In genomic region chr13:108508263-108508662, GRCh38 we compare ENCODE assay signal across 11 cellular contexts.
DNase-seq lines count a peak whose midpoint lies in the region; ATAC-seq and TF ChIP-seq lines count a peak whose summit lies in the region.
"Had no signal": no experiment of that assay in that cellular context is flagged by ENCODE, and none has a peak within 500 bp of the region (broad histone marks: within the 10 kb centered on the region; RNA-seq: fewer than 3 reads in every experiment).

No MANE protein-coding gene starts in this region.

- no peaks in the 10 kb centered on the region for H3K4me1 ChIP-seq in psoas muscle
- no peaks in the 10 kb centered on the region for H3K4me1 ChIP-seq in HAP-1
- H3K4me1 ChIP-seq in vagina = no peaks in the 10 kb centered on the region
- H3K4me1 ChIP-seq: parathyroid adenoma, SJCRH30 had no signal

- no peak overlapping the region for H3K4me3 ChIP-seq in dorsolateral prefrontal cortex
- H3K4me3 ChIP-seq in psoas muscle = no peak overlapping the region
- H3K4me3 ChIP-seq in HAP-1 = no peak overlapping the region
- no peak overlapping the region for H3K4me3 ChIP-seq in vagina
- H3K4me3 ChIP-seq: SJCRH30 had no signal

- H3K27ac Mint-ChIP-seq in effector memory CD8-positive, alpha-beta T cell = no peak overlapping the region

- H3K9me3 ChIP-seq in psoas muscle (no peaks in the 10 kb centered on the region), HAP-1 (no peaks in the 10 kb centered on the region), vagina (no peaks in the 10 kb centered on the region)
- H3K9me3 ChIP-seq: SJCRH30 had no signal

- H3K27ac ChIP-seq in dorsolateral prefrontal cortex (no peak overlapping the region), psoas muscle (no peak overlapping the region), vagina (no peak overlapping the region)
- H3K27ac ChIP-seq: parathyroid adenoma, SJCRH30 had no signal

- no peaks in the 10 kb centered on the region for H3K4me1 Mint-ChIP-seq in effector memory CD8-positive, alpha-beta T cell (ENCODE audit: low read depth in 2 of 2)
- H3K4me1 Mint-ChIP-seq: central memory CD8-positive, alpha-beta T cell had no signal

- in situ Hi-C loops in HAP-1 (cut with MboI; ENCODE audit: low sequenced_read_pairs) = no loop called here

- H3K36me3 Mint-ChIP-seq in effector memory CD8-positive, alpha-beta T cell (ENCODE audit: insufficient read depth) = no peaks in the 10 kb centered on the region

- no peaks in the 10 kb centered on the region for H3K27me3 ChIP-seq in dorsolateral prefrontal cortex
- H3K27me3 ChIP-seq in psoas muscle (ENCODE audit: insufficient read depth in 3 of 3, low read length in 2 of 3) = no peaks in the 10 kb centered on the region
- H3K27me3 ChIP-seq in HAP-1 (ENCODE audit: low read depth) = no peaks in the 10 kb centered on the region
- no peaks in the 10 kb centered on the region for H3K27me3 ChIP-seq in vagina
- H3K27me3 ChIP-seq: SJCRH30 had no signal

- H3K27me3 Mint-ChIP-seq in effector memory CD8-positive, alpha-beta T cell = no peaks in the 10 kb centered on the region
- H3K27me3 Mint-ChIP-seq: central memory CD8-positive, alpha-beta T cell had no signal

- no peak overlapping the region for H3K4me3 Mint-ChIP-seq in effector memory CD8-positive, alpha-beta T cell
- H3K4me3 Mint-ChIP-seq: central memory CD8-positive, alpha-beta T cell had no signal

- TF ChIP-seq POLR2A in vagina (IDR thresholded peaks at IDR 0.05) = no peak

- TF ChIP-seq CTCF in dorsolateral prefrontal cortex (IDR thresholded peaks at IDR 0.05 in 54 of 56, conservative IDR thresholded peaks at IDR 0.05 in 2 of 56; ENCODE audit: low read depth in 1 of 56, partially characterized antibody in 56 of 56) (peak in 34 of 56 donors; percentile 7 to 57 (median 26)), psoas muscle (IDR thresholded peaks at IDR 0.05) (peak; percentile 14), vagina (IDR thresholded peaks at IDR 0.05) (no peak)

- intact Hi-C loops in dorsolateral prefrontal cortex (cut with DNase I) = no loop called here
- intact Hi-C loops in psoas muscle (cut with DNase I) = loop anchor here in 1 of 2 donors (10.0 kb wide), 1 partner anchor 183 kb away; no protein-coding TSS in a partner anchor
- intact Hi-C loops in vagina (cut with DNase I) = no loop called here

- H3K36me3 ChIP-seq in psoas muscle (ENCODE audit: insufficient read depth in 1 of 2, low read depth in 1 of 2) (no peaks in the 10 kb centered on the region), HAP-1 (replicated peaks) (no peaks in the 10 kb centered on the region), vagina (no peaks in the 10 kb centered on the region)
- H3K36me3 ChIP-seq: SJCRH30 had no signal

- DNase-seq in NCI-H1092 treated with DMSO at 0.1 percent for 48 hours (lab: John Stamatoyannopoulos, UW) (peak; percentile 6), NCI-H1092 (lab: John Stamatoyannopoulos, UW) (no peak), NCI-H460 (ENCODE audit: extremely low read depth, low read depth) (peak; percentile 29), dorsolateral prefrontal cortex (no peak), psoas muscle (no peak), HAP-1 (ENCODE audit: low spot score in 2 of 2) (no peak), vagina (ENCODE audit: extremely low spot score in 2 of 2) (no peak)
- DNase-seq in effector memory CD8-positive, alpha-beta T cell = no peak

- 2 to 12% (median 3%) methylated on average over 1 of the region's 1 CpG for WGBS in psoas muscle, 3 donors

- peaks cover 0 to 2% of the 10 kb centered on the region in 2 donors for H3K9me3 Mint-ChIP-seq in effector memory CD8-positive, alpha-beta T cell
- H3K9me3 Mint-ChIP-seq: central memory CD8-positive, alpha-beta T cell had no signal

- no peak for ATAC-seq in psoas muscle
- no peak for ATAC-seq in effector memory CD8-positive, alpha-beta T cell (replicated peaks)

Comparison
In these comparisons a context has a peak if more than half of its experiments do, and no peak if none do; other contexts are left out.
1. DNase-seq: peak in NCI-H1092 treated with DMSO at 0.1 percent for 48 hours (single experiment) and NCI-H460 (single experiment); none in NCI-H1092 (single experiment), dorsolateral prefrontal cortex (0 of 10), psoas muscle (0 of 2), HAP-1 (0 of 2), vagina (0 of 2) and effector memory CD8-positive, alpha-beta T cell (0 of 3).
2. CTCF ChIP-seq: peak in dorsolateral prefrontal cortex (34 of 56) and psoas muscle (single experiment); none in vagina (0 of 3).